In the genomic region with DNA sequence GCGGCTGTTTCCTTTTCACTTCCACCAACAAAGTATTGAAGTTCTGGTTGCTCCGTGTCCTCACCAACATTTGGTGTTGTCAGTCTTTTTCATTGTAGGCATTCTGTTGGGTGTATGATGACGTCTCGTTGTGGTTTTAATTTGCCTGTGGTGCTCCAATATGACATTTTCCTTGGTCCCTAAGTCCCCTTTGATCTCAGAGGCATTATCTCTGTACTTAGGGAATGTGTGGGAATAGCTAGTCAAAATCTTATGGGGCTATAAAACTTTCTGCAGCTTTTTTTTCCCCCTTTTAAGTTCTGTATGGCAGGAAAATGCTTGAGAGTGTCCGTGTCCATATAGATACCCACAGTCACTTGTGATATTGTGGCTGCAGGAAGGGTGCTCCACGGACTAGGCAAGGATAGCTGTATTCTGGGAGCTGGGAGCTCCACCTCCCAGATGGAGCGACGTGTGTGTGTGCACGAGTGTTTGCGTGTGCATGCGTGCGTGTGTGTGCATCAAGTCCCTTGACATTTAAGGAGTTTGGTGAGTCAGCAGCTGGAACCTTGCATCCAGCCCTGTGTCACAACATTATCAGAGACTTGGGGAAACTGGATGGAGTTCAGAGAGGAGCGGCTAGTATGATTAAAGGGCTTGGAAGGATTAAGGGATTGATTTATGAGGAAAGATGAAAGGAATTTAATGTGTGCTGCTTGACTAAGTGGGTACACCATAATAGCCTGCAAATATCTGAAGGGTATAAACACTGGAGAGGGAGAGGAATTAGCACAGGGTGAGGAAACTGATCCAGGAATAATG, we compare ENCODE assay signal across 14 cellular contexts.
A peak's percentile ranks its signal among the peaks of the same experiment; 100 is the strongest.
DNase-seq lines count a peak whose midpoint lies in the region; ATAC-seq and TF ChIP-seq lines count a peak whose summit lies in the region.
"Had no signal": no experiment of that assay in that cellular context is flagged by ENCODE, and none has a peak within 500 bp of the region (broad histone marks: within the 10 kb centered on the region; RNA-seq: fewer than 3 reads in every experiment).

No MANE protein-coding gene starts in this region.

- ATAC-seq in foreskin keratinocyte (peak; percentile 45), HG03565 (IDR thresholded peaks at IDR 0.05; ENCODE audit: unreplicated experiment) (no peak)
- ATAC-seq: activated CD8-positive, alpha-beta memory T cell treated with anti-CD3 and anti-CD28 coated beads, Interleukin-2, amount 10 ng/mL, durations not matched to agents 7 days and 5 days; gastroesophageal sphincter; sciatic nerve had no signal

- TF ChIP-seq CTCF in RWPE1 (conservative IDR thresholded peaks at IDR 0.05; ENCODE audit: low read depth) = no peak
- TF ChIP-seq CTCF in foreskin keratinocyte (conservative IDR thresholded peaks at IDR 0.05) = no peak
- no peak for TF ChIP-seq CTCF in stomach (IDR thresholded peaks at IDR 0.05)

- H3K36me3 ChIP-seq in stomach = no peaks in the 10 kb centered on the region
- H3K36me3 ChIP-seq: gastroesophageal sphincter, SJCRH30 had no signal

- no peaks in the 10 kb centered on the region for H3K4me1 ChIP-seq in foreskin keratinocyte
- H3K4me1 ChIP-seq in stomach = peaks cover 0 to 15% (median 7%) of the 10 kb centered on the region in 4 donors
- H3K4me1 ChIP-seq: SJCRH30 had no signal

- intact Hi-C loops in stomach (cut with DNase I; ENCODE audit: low total_unique reads) = no loop called here

- H3K27me3 ChIP-seq in foreskin keratinocyte = peaks cover 21% of the 10 kb centered on the region
- H3K27me3 ChIP-seq in stomach = no peaks in the 10 kb centered on the region
- H3K27me3 ChIP-seq: gastroesophageal sphincter, SJCRH30 had no signal

- H3K27ac ChIP-seq in RWPE1 (peak overlapping the region; percentile 41), foreskin keratinocyte (no peak overlapping the region), stomach (no peak overlapping the region)
- H3K27ac ChIP-seq: SJCRH30 had no signal

- DNase-seq in GM03348 (ENCODE audit: low spot score) (peak; percentile 23), RWPE1 (ENCODE audit: low spot score) (no peak), foreskin keratinocyte (peak in 1 of 2 donors; percentile 22), stomach (peak; percentile 29), UCSD-AML1 (lab: John Stamatoyannopoulos, UW; ENCODE audit: unreplicated experiment) (no peak), globus pallidus (ENCODE audit: low spot score) (no peak)
- DNase-seq: activated CD8-positive, alpha-beta memory T cell treated with anti-CD3 and anti-CD28 coated beads, Interleukin-2, amount 10 ng/mL, durations not matched to agents 7 days and 5 days; H7; kidney glomerular epithelial cell; naive B cell had no signal

- CTCF ChIA-PET in RWPE1 (lab: Yijun Ruan, JAX) = interaction anchor here (0.6 kb wide), 2 partner anchors 94 to 243 kb away, joined by 3 to 7 read pairs; no protein-coding TSS in a partner anchor

- POLR2A ChIA-PET in RWPE1 (lab: Yijun Ruan, JAX; ENCODE audit: low non-redundant PET) = no interaction called here

- WGBS in stomach, 5 donors = 57 to 77% (median 69%) methylated on average over 13 of the region's 13 CpGs

- no peak overlapping the region for H3K4me3 ChIP-seq in stomach
- H3K4me3 ChIP-seq: gastroesophageal sphincter, SJCRH30 had no signal

- TF ChIP-seq POLR2A in stomach (IDR thresholded peaks at IDR 0.05) = no peak

- no peaks in the 10 kb centered on the region for H3K9me3 ChIP-seq in stomach
- H3K9me3 ChIP-seq: gastroesophageal sphincter, SJCRH30 had no signal

- no peak for TF ChIP-seq EP300 in stomach (IDR thresholded peaks at IDR 0.05)

Comparison
In these comparisons a context has a peak if more than half of its experiments do, and no peak if none do; other contexts are left out.
1. DNase-seq: peak in GM03348 (single experiment) and stomach (single experiment); none in RWPE1 (single experiment), UCSD-AML1 (single experiment) and globus pallidus (single experiment).